In the genomic region with DNA sequence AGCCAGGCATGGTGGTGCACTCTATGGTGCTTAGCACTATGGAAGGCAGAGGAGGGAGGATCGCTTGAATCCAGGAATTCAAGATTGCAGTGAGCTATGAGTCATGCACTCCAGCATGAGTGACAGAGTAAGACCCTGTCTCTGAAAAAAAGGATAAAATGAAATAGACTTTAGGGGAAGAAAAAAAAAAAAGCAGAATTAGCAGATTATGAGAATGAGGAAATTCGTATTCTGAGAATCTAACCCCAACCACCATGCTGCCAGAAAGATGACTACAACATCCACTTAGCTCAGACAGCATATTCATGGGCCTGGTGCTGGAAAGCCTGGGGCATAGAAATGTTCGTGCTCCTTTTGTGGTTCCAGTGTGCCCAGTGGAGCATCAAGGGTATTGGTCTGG, we compare ENCODE assay signal across 22 cellular contexts.
DNase-seq lines count a peak whose midpoint lies in the region; ATAC-seq and TF ChIP-seq lines count a peak whose summit lies in the region.
"Had no signal": no experiment of that assay in that cellular context is flagged by ENCODE, and none has a peak within 500 bp of the region (broad histone marks: within the 10 kb centered on the region; RNA-seq: fewer than 3 reads in every experiment).

No MANE protein-coding gene starts in this region.

- peaks cover 0 to 7% (median 0%) of the 10 kb centered on the region in 11 donors for H3K9me3 ChIP-seq in heart right ventricle
- H3K9me3 ChIP-seq in right atrium auricular region: no peaks in the 10 kb centered on the region
- H3K9me3 ChIP-seq in upper lobe of right lung: no peaks in the 10 kb centered on the region
- no peaks in the 10 kb centered on the region for H3K9me3 ChIP-seq in HAP-1
- H3K9me3 ChIP-seq: body of pancreas had no signal

- no peak for DNase-seq in heart right ventricle
- no peak for DNase-seq in right atrium auricular region (ENCODE audit: low spot score)
- peak; percentile 41 for DNase-seq in NCI-H226
- peak; percentile 54 for DNase-seq in glomerular visceral epithelial cell (ENCODE audit: extremely low spot score)
- DNase-seq in upper lobe of right lung: no peak
- no peak for DNase-seq in HAP-1 (ENCODE audit: low spot score in 2 of 2)
- DNase-seq in GM19238 (ENCODE audit: insufficient read length, low spot score): no peak
- DNase-seq in GM13977 (ENCODE audit: low spot score): no peak
- DNase-seq: ACHN; activated CD4-positive, alpha-beta T cell treated with anti-CD3 and anti-CD28 coated beads for 48 hours; activated T-cell treated with anti-CD3 and anti-CD28 coated beads, Interleukin-2, amount 50 U/mL, for 4 hours; COR-L47; Kasumi-1; NCI-H1092 treated with DMSO at 0.1 percent for 48 hours; NCI-H1930; nephron progenitor cell; stimulated activated CD4-positive, alpha-beta T cell treated with anti-CD3 and anti-CD28 coated beads, Interleukin-12 subunit alpha, Interleukin-12 subunit beta, amount 100 ng/mL, for 4 hours; stimulated activated CD4-positive, alpha-beta T cell treated with anti-CD3 and anti-CD28 coated beads, Interleukin-4, amount 100 ng/mL, for 1 hour; SW 1271; T-helper 9 cell; WERI-Rb-1 had no signal

- ATAC-seq in heart right ventricle (peak in 5 of 8 donors; percentile 22 to 72 (median 38)), upper lobe of right lung (peak; percentile 71)
- ATAC-seq: activated T-cell treated with anti-CD3 and anti-CD28 coated beads, Interleukin-2, amount 50 U/mL, for 4 hours; body of pancreas had no signal

- no peak for TF ChIP-seq CTCF in heart right ventricle (IDR thresholded peaks at IDR 0.05)
- TF ChIP-seq CTCF in right atrium auricular region (IDR thresholded peaks at IDR 0.05): no peak
- TF ChIP-seq CTCF in upper lobe of right lung (IDR thresholded peaks at IDR 0.05): no peak
- TF ChIP-seq CTCF in GM13977 (IDR thresholded peaks at IDR 0.05; ENCODE audit: extremely low read depth, insufficient read depth, missing control alignments): no peak

- 78 to 82% methylated on average over 3 of the region's 3 CpGs for WGBS in heart right ventricle, 2 donors

- H3K36me3 ChIP-seq in heart right ventricle (no peaks in the 10 kb centered on the region), right atrium auricular region (no peaks in the 10 kb centered on the region), upper lobe of right lung (no peaks in the 10 kb centered on the region), HAP-1 (replicated peaks) (no peaks in the 10 kb centered on the region)
- H3K36me3 ChIP-seq: WERI-Rb-1 had no signal

- peak overlapping the region in 1 of 10 donors; percentile 81 for H3K27ac ChIP-seq in heart right ventricle
- no peak overlapping the region for H3K27ac ChIP-seq in right atrium auricular region
- no peak overlapping the region for H3K27ac ChIP-seq in upper lobe of right lung
- H3K27ac ChIP-seq: WERI-Rb-1 had no signal

- intact Hi-C loops in heart right ventricle (cut with DNase I) (no loop called here), upper lobe of right lung (cut with DNase I) (no loop called here)

- no peaks in the 10 kb centered on the region for H3K27me3 ChIP-seq in heart right ventricle
- no peaks in the 10 kb centered on the region for H3K27me3 ChIP-seq in right atrium auricular region
- H3K27me3 ChIP-seq in upper lobe of right lung: no peaks in the 10 kb centered on the region
- no peaks in the 10 kb centered on the region for H3K27me3 ChIP-seq in HAP-1 (ENCODE audit: low read depth)
- H3K27me3 ChIP-seq: body of pancreas had no signal

- peaks cover 0 to 33% (median 0%) of the 10 kb centered on the region in 9 donors for H3K4me1 ChIP-seq in heart right ventricle
- H3K4me1 ChIP-seq in right atrium auricular region: no peaks in the 10 kb centered on the region
- no peaks in the 10 kb centered on the region for H3K4me1 ChIP-seq in upper lobe of right lung
- H3K4me1 ChIP-seq in HAP-1: no peaks in the 10 kb centered on the region
- H3K4me1 ChIP-seq: body of pancreas had no signal

- in situ Hi-C loops in HAP-1 (cut with MboI; ENCODE audit: low sequenced_read_pairs) (no loop called here), GM13977 (cut with MboI; ENCODE audit: low pct_unique_long_range_greater_than_20kb, low sequenced_read_pairs, unreplicated experiment) (no loop called here)

- H3K4me3 ChIP-seq in heart right ventricle (no peak overlapping the region), right atrium auricular region (no peak overlapping the region), upper lobe of right lung (no peak overlapping the region), HAP-1 (no peak overlapping the region)
- H3K4me3 ChIP-seq: body of pancreas had no signal

Comparison
In these comparisons a context has a peak if more than half of its experiments do, and no peak if none do; other contexts are left out.
1. DNase-seq: peak in NCI-H226 (single experiment) and glomerular visceral epithelial cell (single experiment); none in heart right ventricle (0 of 2), right atrium auricular region (single experiment), upper lobe of right lung (single experiment), HAP-1 (0 of 2), GM19238 (single experiment) and GM13977 (single experiment).